8 cellular contexts compared by ENCODE assay signal in genomic region chr4:177441803-177442622, GRCh38. TPM values are rescaled to one million over a fixed set of nuclear protein-coding genes. Genes with fewer than 3 reads are reported as not detected.
DNase-seq lines count a peak whose midpoint lies in the region; ATAC-seq and TF ChIP-seq lines count a peak whose summit lies in the region.

AGA (minus strand) TSS chr4:177442437; CDS start chr4:177442375, 62 bp downstream.

- no peaks in the 10 kb centered on the region for H3K27me3 ChIP-seq in DND-41 (ENCODE audit: insufficient read depth, low read length, poor library complexity)

- H3K36me3 ChIP-seq in DND-41 (ENCODE audit: insufficient read depth, low read length) = peaks cover 21% of the 10 kb centered on the region; the same call in 1 of the 2 replicates
- peaks cover 14% of the 10 kb centered on the region for H3K36me3 ChIP-seq in KOPT-K1 (ENCODE audit: insufficient read depth, low read length)

- H3K27ac ChIP-seq in DND-41 (ENCODE audit: low read length) = peak within 1 kb of the TSS; percentile 98
- peak within 1 kb of the TSS; percentile 93 for H3K27ac ChIP-seq in KOPT-K1 (ENCODE audit: low read depth, low read length, poor library complexity, severe bottlenecking)
- H3K27ac ChIP-seq in RWPE1 = peak within 1 kb of the TSS; percentile 96

- CTCF ChIA-PET in RWPE1 (lab: Yijun Ruan, JAX) = interaction anchor here (0.6 to 0.8 kb wide), 4 partner anchors 25 to 454 kb away, joined by 3 read pairs; no protein-coding TSS in a partner anchor

- ATAC-seq in DND-41 (ENCODE audit: insufficient read depth, low read depth) = peak; percentile 87
- ATAC-seq in GM21786 (IDR thresholded peaks at IDR 0.05; ENCODE audit: unreplicated experiment) = peak; percentile 82
- peak; percentile 90 to 95 (median 90) for ATAC-seq in natural killer cell

- no peaks in the 10 kb centered on the region for H4K20me1 ChIP-seq in DND-41 (ENCODE audit: insufficient read depth, low read length)

- H3K4me2 ChIP-seq in DND-41 (ENCODE audit: insufficient read depth, low read length) = peak within 1 kb of the TSS; percentile 77

- no peaks in the 10 kb centered on the region for H3K27me3 Mint-ChIP-seq in activated T-helper 2 cell treated with anti-CD3 and anti-CD28 coated beads, Interferon-gamma antibody, Interleukin-2, Interleukin-4, amounts not matched to agents 10 μg/mL and 5 μg/mL and 100 μg/mL, durations not matched to agents 14 hours and 24 hours and 36 hours (ENCODE audit: low read depth)
- no peaks in the 10 kb centered on the region for H3K27me3 Mint-ChIP-seq in natural killer cell (ENCODE audit: low read depth in 2 of 2)

- no peaks in the 10 kb centered on the region for H3K9me3 ChIP-seq in DND-41 (ENCODE audit: insufficient read depth, low read length, severe bottlenecking)
- no peaks in the 10 kb centered on the region for H3K9me3 ChIP-seq in KOPT-K1 (ENCODE audit: insufficient read depth, low read length, poor library complexity, severe bottlenecking)

- intact Hi-C loops in activated T-helper 2 cell treated with anti-CD3 and anti-CD28 coated beads, Interferon-gamma antibody, Interleukin-2, Interleukin-4, amounts not matched to agents 10 μg/mL and 5 μg/mL and 100 μg/mL, durations not matched to agents 14 hours and 24 hours and 36 hours (cut with micrococcal nuclease) = loop anchor here (1.0 to 5.0 kb wide), 5 partner anchors 40 to 1122 kb away; partner anchors contain the start of gene NEIL3
- intact Hi-C loops in natural killer cell (cut with micrococcal nuclease) = loop anchor here (1.0 to 5.0 kb wide), 3 partner anchors 40 to 1120 kb away; no protein-coding TSS in a partner anchor

- POLR2A ChIA-PET in RWPE1 (lab: Yijun Ruan, JAX; ENCODE audit: low non-redundant PET) = interaction anchor here (0.5 to 1.0 kb wide), 4 partner anchors 11 to 329 kb away, joined by 3 to 6 read pairs (median 3); no protein-coding TSS in a partner anchor

- DNase-seq in DND-41 (peak; percentile 96), RWPE1 (ENCODE audit: low spot score) (peak; percentile 95), fibroblast of mammary gland (ENCODE audit: low read depth) (peak; percentile 94), natural killer cell (peak; percentile 94)
- peak; percentile 95 for DNase-seq in activated T-helper 2 cell treated with anti-CD3 and anti-CD28 coated beads, Interferon-gamma antibody, Interleukin-2, Interleukin-4, amounts not matched to agents 10 μg/mL and 5 μg/mL and 100 μg/mL, durations not matched to agents 14 hours and 24 hours and 36 hours (ENCODE audit: low spot score)
- peak; percentile 96 for DNase-seq in stimulated activated naive CD4-positive, alpha-beta T cell treated with Interleukin-2 at 50 U/mL for 16 hours (lab: John Stamatoyannopoulos, UW)

- TF ChIP-seq CTCF in DND-41 (IDR thresholded peaks at IDR 0.05; ENCODE audit: borderline replicate concordance, extremely low read depth, low read length, poor library complexity, severe bottlenecking) (peak; percentile 12), RWPE1 (conservative IDR thresholded peaks at IDR 0.05; ENCODE audit: low read depth) (no peak), fibroblast of mammary gland (conservative IDR thresholded peaks at IDR 0.05; ENCODE audit: control insufficient read depth, insufficient read depth, low read depth, low read length) (no peak), natural killer cell (IDR thresholded peaks at IDR 0.05) (no peak)

- peaks cover 16% of the 10 kb centered on the region for H3K79me2 ChIP-seq in DND-41 (ENCODE audit: insufficient read depth, low read length)

- H3K27ac Mint-ChIP-seq in activated T-helper 2 cell treated with anti-CD3 and anti-CD28 coated beads, Interferon-gamma antibody, Interleukin-2, Interleukin-4, amounts not matched to agents 10 μg/mL and 5 μg/mL and 100 μg/mL, durations not matched to agents 14 hours and 24 hours and 36 hours = peak within 1 kb of the TSS; percentile 97
- H3K27ac Mint-ChIP-seq in natural killer cell = peak within 1 kb of the TSS; percentile 85 to 94

- peak within 1 kb of the TSS; percentile 94 for H2AFZ ChIP-seq in DND-41 (ENCODE audit: low read depth, low read length)

- peaks cover 31% of the 10 kb centered on the region for H3K4me1 Mint-ChIP-seq in activated T-helper 2 cell treated with anti-CD3 and anti-CD28 coated beads, Interferon-gamma antibody, Interleukin-2, Interleukin-4, amounts not matched to agents 10 μg/mL and 5 μg/mL and 100 μg/mL, durations not matched to agents 14 hours and 24 hours and 36 hours (ENCODE audit: low read depth)
- H3K4me1 Mint-ChIP-seq in natural killer cell = peaks cover 20 to 24% of the 10 kb centered on the region in 2 donors

- H3K4me1 ChIP-seq in DND-41 (ENCODE audit: insufficient read depth, low read length) = peaks cover 28% of the 10 kb centered on the region

- peak within 1 kb of the TSS; percentile 86 for H3K9ac ChIP-seq in DND-41 (ENCODE audit: low read depth, low read length)

- H3K4me3 Mint-ChIP-seq in activated T-helper 2 cell treated with anti-CD3 and anti-CD28 coated beads, Interferon-gamma antibody, Interleukin-2, Interleukin-4, amounts not matched to agents 10 μg/mL and 5 μg/mL and 100 μg/mL, durations not matched to agents 14 hours and 24 hours and 36 hours (ENCODE audit: low read depth) = peak within 1 kb of the TSS; percentile 94
- H3K4me3 Mint-ChIP-seq in natural killer cell = peak within 1 kb of the TSS; percentile 90

- H3K9me3 Mint-ChIP-seq in activated T-helper 2 cell treated with anti-CD3 and anti-CD28 coated beads, Interferon-gamma antibody, Interleukin-2, Interleukin-4, amounts not matched to agents 10 μg/mL and 5 μg/mL and 100 μg/mL, durations not matched to agents 14 hours and 24 hours and 36 hours = no peaks in the 10 kb centered on the region
- no peaks in the 10 kb centered on the region for H3K9me3 Mint-ChIP-seq in natural killer cell

- H3K4me3 ChIP-seq in DND-41 (ENCODE audit: low read depth in 1 of 2, low read length in 2 of 2) = peak within 1 kb of the TSS; percentile 66 to 88
- H3K4me3 ChIP-seq in fibroblast of mammary gland (ENCODE audit: control insufficient read depth, low read depth, low read length) = peak within 1 kb of the TSS; percentile 68

- peaks cover 23% of the 10 kb centered on the region for H3K36me3 Mint-ChIP-seq in activated T-helper 2 cell treated with anti-CD3 and anti-CD28 coated beads, Interferon-gamma antibody, Interleukin-2, Interleukin-4, amounts not matched to agents 10 μg/mL and 5 μg/mL and 100 μg/mL, durations not matched to agents 14 hours and 24 hours and 36 hours (ENCODE audit: low read depth)
- peaks cover 4% of the 10 kb centered on the region for H3K36me3 Mint-ChIP-seq in natural killer cell

RNA-seq across cellular contexts. Expression of gene AGA, which starts in this region (rescaled TPM):
- 19.5 and 21.0 TPM in 2 replicates for total RNA-seq in activated T-helper 2 cell treated with anti-CD3 and anti-CD28 coated beads, Interferon-gamma antibody, Interleukin-2, Interleukin-4, amounts not matched to agents 10 μg/mL and 5 μg/mL and 100 μg/mL, durations not matched to agents 14 hours and 24 hours and 36 hours
- total RNA-seq in natural killer cell = 10 to 100 TPM; 15.7 to 16.9 (median 16.6) TPM

Comparison
In these comparisons a context has a peak if more than half of its experiments do, and no peak if none do; other contexts are left out.
1. Peak in every context shown above with its lines: DNase-seq, ATAC-seq, H3K4me3 ChIP-seq and H3K27ac ChIP-seq.